Comparison of ENCODE assay signal across 17 cellular contexts in the genomic region with DNA sequence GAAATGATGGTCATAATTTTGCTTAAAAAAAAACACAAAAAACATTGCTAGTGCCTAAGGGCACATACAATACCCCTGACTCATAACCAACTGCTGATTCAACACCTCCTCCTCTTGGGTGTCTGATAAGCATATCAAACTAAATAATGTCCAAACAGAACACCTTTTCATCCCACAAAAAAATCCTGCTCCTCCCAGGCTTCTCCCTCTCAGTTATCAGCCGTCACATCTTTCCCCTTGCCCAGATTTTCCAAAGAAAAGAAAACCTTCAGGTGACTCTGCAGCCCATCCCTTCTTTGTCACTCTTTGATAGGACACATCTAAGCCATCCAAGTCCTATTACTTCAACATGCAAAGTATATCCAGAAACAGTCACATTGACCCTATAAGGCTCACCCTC. TPM values are rescaled to one million over a fixed set of nuclear protein-coding genes. Genes with fewer than 3 reads are reported as not detected.
DNase-seq lines count a peak whose midpoint lies in the region; ATAC-seq and TF ChIP-seq lines count a peak whose summit lies in the region.
"Had no signal": no experiment of that assay in that cellular context is flagged by ENCODE, and none has a peak within 500 bp of the region (broad histone marks: within the 10 kb centered on the region; RNA-seq: fewer than 3 reads in every experiment).

No MANE protein-coding gene starts in this region.

- no peak overlapping the region for H3K4ac ChIP-seq in mesendoderm (ENCODE audit: low read depth, low read length)

- no peaks in the 10 kb centered on the region for H3K9me2 ChIP-seq in PC-3 (replicated peaks; ENCODE audit: low read length)

- no peak for ATAC-seq in PC-3
- ATAC-seq in mucosa of descending colon, result no peak
- ATAC-seq: HepG2, right cardiac atrium had no signal

- H2AFZ ChIP-seq in PC-3 (ENCODE audit: low read length) (no peak overlapping the region), mammary epithelial cell (ENCODE audit: low read depth, low read length) (no peak overlapping the region)

- BruUV-seq in PC-3 (replicated peaks; lab: Mats Ljungman, UMichigan) (no TSS peak), mammary epithelial cell (replicated peaks; lab: Mats Ljungman, UMichigan) (no TSS peak)

- H3K9ac ChIP-seq in PC-3 (ENCODE audit: low read length) (no peak overlapping the region), mammary epithelial cell (ENCODE audit: insufficient read depth, low read length) (no peak overlapping the region), mesendoderm (ENCODE audit: low read length) (no peak overlapping the region)

- dilution Hi-C loops in mammary epithelial cell (cut with HindIII; ENCODE audit: low sequenced_read_pairs), result no loop called here

- H3K23ac ChIP-seq in mesendoderm (ENCODE audit: low read length), result no peak overlapping the region

- no peak overlapping the region for H3K4me3 ChIP-seq in PC-3 (ENCODE audit: low read length)
- no peak overlapping the region for H3K4me3 ChIP-seq in mammary epithelial cell (replicated peaks in 1 of 3; ENCODE audit: insufficient read depth in 1 of 3, low read depth in 2 of 3, low read length in 3 of 3)
- H3K4me3 ChIP-seq in mesendoderm (ENCODE audit: low read length), result no peak overlapping the region
- H3K4me3 ChIP-seq in mucosa of descending colon, result no peak overlapping the region
- H3K4me3 ChIP-seq: left ventricle myocardium inferior, SJSA1 had no signal

- H2BK120ac ChIP-seq in mesendoderm (ENCODE audit: low read depth, low read length), result no peak overlapping the region

- H4K8ac ChIP-seq in mesendoderm (ENCODE audit: low read depth, low read length), result no peak overlapping the region

- WGBS in mammary epithelial cell (ENCODE audit: low coverage, missing lambda C conversion rate), result 17% methylated on average over 1 of the region's 1 CpG
- WGBS in mesendoderm (ENCODE audit: extremely low coverage, insufficient coverage, low lambda C conversion rate), result no CpG with 5 or more reads among the region's 1 CpG

- no peak for TF ChIP-seq CTCF in PC-3 (conservative IDR thresholded peaks at IDR 0.05; ENCODE audit: low read depth, low read length)
- no peak for TF ChIP-seq CTCF in mammary epithelial cell (conservative IDR thresholded peaks at IDR 0.05 in 1 of 2, IDR thresholded peaks at IDR 0.05 in 1 of 2; ENCODE audit: extremely low read depth in 1 of 2, insufficient read depth in 1 of 2, low read depth in 1 of 2, low read length in 2 of 2)
- TF ChIP-seq CTCF in GM10266 (IDR thresholded peaks at IDR 0.05; ENCODE audit: control insufficient read depth, insufficient read depth, low read depth, missing control alignments), result no peak
- TF ChIP-seq CTCF in mucosa of descending colon (IDR thresholded peaks at IDR 0.05), result no peak

- intact Hi-C loops in PC-3 (cut with micrococcal nuclease) (no loop called here), mammary epithelial cell (cut with micrococcal nuclease) (no loop called here), mucosa of descending colon (cut with DNase I, micrococcal nuclease) (no loop called here)

- no peaks in the 10 kb centered on the region for H3K27me3 ChIP-seq in PC-3 (ENCODE audit: low read length)
- H3K27me3 ChIP-seq in mammary epithelial cell (ENCODE audit: insufficient read depth, low read length), result no peaks in the 10 kb centered on the region
- H3K27me3 ChIP-seq in mesendoderm (ENCODE audit: insufficient read depth, low read length, poor library complexity), result no peaks in the 10 kb centered on the region
- H3K27me3 ChIP-seq: SJSA1 had no signal

- POLR2A ChIA-PET in PC-3 (lab: Charles Lee; ENCODE audit: unreplicated experiment), result no interaction called here

- H3K4me2 ChIP-seq in PC-3 (ENCODE audit: low read length) (peak overlapping the region; percentile 50), mammary epithelial cell (ENCODE audit: insufficient read depth, low read depth, low read length) (peak overlapping the region; percentile 47), mesendoderm (ENCODE audit: low read length) (no peak overlapping the region)

- H3K4me1 ChIP-seq in PC-3 (ENCODE audit: insufficient read depth, low read length) (peaks cover 34% of the 10 kb centered on the region), mammary epithelial cell (ENCODE audit: insufficient read depth, low read length) (peaks cover 28% of the 10 kb centered on the region), mesendoderm (ENCODE audit: control insufficient read depth, low read depth, low read length) (peaks cover 2% of the 10 kb centered on the region), mucosa of descending colon (ENCODE audit: low read depth) (no peaks in the 10 kb centered on the region)
- H3K4me1 ChIP-seq: left ventricle myocardium inferior had no signal

- no peaks in the 10 kb centered on the region for H4K20me1 ChIP-seq in PC-3 (ENCODE audit: low read length)
- no peaks in the 10 kb centered on the region for H4K20me1 ChIP-seq in mammary epithelial cell (ENCODE audit: insufficient read depth, low read length)

- CTCF ChIA-PET in PC-3 (lab: Charles Lee) (no interaction called here), mammary epithelial cell (lab: Charles Lee; ENCODE audit: low non-redundant PET) (no interaction called here)

- H3K36me3 ChIP-seq in PC-3 (ENCODE audit: low read depth, low read length) (no peaks in the 10 kb centered on the region), mammary epithelial cell (ENCODE audit: insufficient read depth, low read length) (no peaks in the 10 kb centered on the region), mesendoderm (ENCODE audit: control insufficient read depth, insufficient read depth, low read length) (no peaks in the 10 kb centered on the region), mucosa of descending colon (ENCODE audit: low read depth) (no peaks in the 10 kb centered on the region)
- H3K36me3 ChIP-seq: left ventricle myocardium inferior, SJSA1 had no signal

- in situ Hi-C loops in mammary epithelial cell (cut with MboI; ENCODE audit: low sequenced_read_pairs in 2 of 2), result no loop called here

- peak; percentile 41 for DNase-seq in GM03348 (ENCODE audit: low spot score)
- DNase-seq in PC-3, result peak; percentile 64
- DNase-seq in mammary epithelial cell, result peak; percentile 46
- DNase-seq in mesendoderm, result peak; percentile 19
- no peak for DNase-seq in NCI-H2029 treated with DMSO at 0.1 percent for 48 hours (lab: John Stamatoyannopoulos, UW)
- DNase-seq in GM10266 (ENCODE audit: extremely low spot score), result no peak
- no peak for DNase-seq in mucosa of descending colon
- no peak for DNase-seq in DMS 273 (lab: John Stamatoyannopoulos, UW; ENCODE audit: unreplicated experiment)
- DNase-seq: GDM1, glutamatergic neuron, left ventricle myocardium inferior, NCI-H1930, NCI-H510A, occipital lobe, right cardiac atrium had no signal

- H4K5ac ChIP-seq in mesendoderm (ENCODE audit: low read length), result no peak overlapping the region

- no peak overlapping the region for H3K56ac ChIP-seq in mesendoderm (ENCODE audit: low read length)

- no peaks in the 10 kb centered on the region for H3K79me1 ChIP-seq in mesendoderm (ENCODE audit: low read length)

- H3K18ac ChIP-seq in mesendoderm (ENCODE audit: low read length), result no peak overlapping the region

- no peak overlapping the region for H2BK5ac ChIP-seq in mesendoderm (ENCODE audit: low read length)

- no peak overlapping the region for H2AK5ac ChIP-seq in mesendoderm (ENCODE audit: low read length)

- H3K9me3 ChIP-seq in PC-3 (ENCODE audit: low read length) (no peaks in the 10 kb centered on the region), mammary epithelial cell (replicated peaks; ENCODE audit: insufficient read depth, low read length) (no peaks in the 10 kb centered on the region), mucosa of descending colon (no peaks in the 10 kb centered on the region)
- H3K9me3 ChIP-seq: left ventricle myocardium inferior, SJSA1 had no signal

- peak overlapping the region; percentile 10; the same call in 1 of the 2 replicates for H3K27ac ChIP-seq in PC-3 (ENCODE audit: low read length)
- H3K27ac ChIP-seq in mammary epithelial cell (ENCODE audit: insufficient read depth, low read depth, low read length), result no peak overlapping the region
- no peak overlapping the region for H3K27ac ChIP-seq in mesendoderm (ENCODE audit: low read depth, low read length)
- H3K27ac ChIP-seq: left ventricle myocardium inferior, SJSA1 had no signal

- H2BK15ac ChIP-seq in mesendoderm (replicated peaks; ENCODE audit: low read depth), result no peak overlapping the region

- H3K79me2 ChIP-seq in PC-3 (ENCODE audit: low read length) (peaks cover 9% of the 10 kb centered on the region; the same call in 1 of the 2 replicates), mammary epithelial cell (ENCODE audit: insufficient read depth, low read length) (peaks cover 4% of the 10 kb centered on the region), mesendoderm (ENCODE audit: control insufficient read depth, insufficient read depth, low read length) (no peaks in the 10 kb centered on the region)

- no peaks in the 10 kb centered on the region for H3F3A ChIP-seq in PC-3 (ENCODE audit: low read length, unreplicated experiment)

RNA-seq across cellular contexts. Expression of a gene that starts 46.9 kb away (rescaled TPM):
- 17.7 and 18.9 TPM in 2 replicates for total RNA-seq in PC-3 (2014; rRNA removed)
- 1 to 10 TPM; 4.0 to 8.1 TPM for total RNA-seq in mammary epithelial cell
- 4.6 TPM for polyA plus RNA-seq in mammary epithelial cell
- 17.4 TPM for polyA minus RNA-seq in mammary epithelial cell
- 5.4 TPM for polyA plus RNA-seq in mesendoderm (2013, experiment 1 of 2)
- 5.3 TPM for polyA plus RNA-seq in mesendoderm (2013, experiment 2 of 2)
- 10 to 100 TPM; 19.3 to 35.1 (median 30.2) TPM for total RNA-seq in mucosa of descending colon

Comparison
In these comparisons a context has a peak if more than half of its experiments do, and no peak if none do; other contexts are left out.
1. DNase-seq: peak in GM03348 (single experiment), PC-3 (single experiment), mammary epithelial cell (single experiment) and mesendoderm (single experiment); none in NCI-H2029 treated with DMSO at 0.1 percent for 48 hours (single experiment), GM10266 (single experiment), mucosa of descending colon (0 of 3) and DMS 273 (single experiment).